19 cellular contexts compared by ENCODE assay signal in the genomic region with DNA sequence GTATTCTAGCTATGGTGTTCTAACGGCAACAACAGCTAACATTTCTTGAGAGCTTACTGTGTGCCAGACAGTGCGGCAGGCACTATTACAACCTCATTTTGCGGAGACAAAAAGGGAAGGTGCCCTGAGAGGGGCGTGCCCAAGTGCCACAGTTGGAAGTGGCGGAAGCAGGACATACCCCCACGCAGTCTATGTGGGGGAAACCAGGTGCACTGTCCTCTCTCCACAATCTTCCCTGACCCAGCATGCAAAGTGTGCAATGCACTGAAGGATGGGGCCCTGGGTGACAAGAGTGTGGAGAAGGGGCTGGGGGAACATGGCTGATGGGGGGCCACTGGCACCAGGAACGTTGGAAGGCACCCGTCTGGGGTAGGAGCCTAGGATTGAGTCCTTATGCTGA. TPM values are rescaled to one million over a fixed set of nuclear protein-coding genes. Genes with fewer than 3 reads are reported as not detected.
A peak's percentile ranks its signal among the peaks of the same experiment; 100 is the strongest.
DNase-seq lines count a peak whose midpoint lies in the region; ATAC-seq, FAIRE-seq and TF ChIP-seq lines count a peak whose summit lies in the region.
"Had no signal": no experiment of that assay in that cellular context is flagged by ENCODE, and none has a peak within 500 bp of the region (broad histone marks: within the 10 kb centered on the region; RNA-seq: fewer than 3 reads in every experiment).

No MANE protein-coding gene starts in this region.

- peaks cover 78% of the 10 kb centered on the region for H3K79me2 ChIP-seq in H9 (ENCODE audit: insufficient read depth, low read length)

- H4K20me1 ChIP-seq in H9 (ENCODE audit: control insufficient read depth, insufficient read depth, insufficient read length), result peaks cover 4% of the 10 kb centered on the region

- H3K4me3 ChIP-seq in gastroesophageal sphincter (no peak overlapping the region), sigmoid colon (no peak overlapping the region), BE2C (ENCODE audit: low read depth, low read length) (no peak overlapping the region)
- H3K4me3 ChIP-seq: dorsolateral prefrontal cortex had no signal

- H4K8ac ChIP-seq in H9 (replicated peaks; ENCODE audit: insufficient read length, low read depth, low read length), result no peak overlapping the region

- H3K27ac ChIP-seq in H9 (ENCODE audit: insufficient read length, low read depth, low read length) (no peak overlapping the region), gastroesophageal sphincter (peak overlapping the region in 3 of 4 donors; percentile 44 to 68 (median 53)), sigmoid colon (peak overlapping the region; percentile 12 to 67 (median 62))

- peaks cover 34% of the 10 kb centered on the region for H3K79me1 ChIP-seq in H9 (ENCODE audit: insufficient read depth, low read depth, low read length, poor library complexity, severe bottlenecking)

- no peak overlapping the region for H2BK15ac ChIP-seq in H9 (ENCODE audit: low read depth, low read length)

- H3K18ac ChIP-seq in H9 (ENCODE audit: insufficient read length, low read depth, low read length), result no peak overlapping the region

- peaks cover 28% of the 10 kb centered on the region for H3K36me3 Mint-ChIP-seq in T-helper 1 cell treated with Interleukin-12 subunit alpha and Interleukin-12 subunit beta and Interleukin-4 antibody, amounts not matched to agents 30 μg/mL and 1 μg/mL, for 36 hours (ENCODE audit: low read depth)
- H3K36me3 Mint-ChIP-seq in H9 (ENCODE audit: insufficient read depth in 1 of 3, low read depth in 3 of 3), result peaks cover 15 to 46% (median 21%) of the 10 kb centered on the region in 3 experiments

- H3K9me3 Mint-ChIP-seq in T-helper 1 cell treated with Interleukin-12 subunit alpha and Interleukin-12 subunit beta and Interleukin-4 antibody, amounts not matched to agents 30 μg/mL and 1 μg/mL, for 36 hours, result no peaks in the 10 kb centered on the region
- H3K9me3 Mint-ChIP-seq in H9, result no peaks in the 10 kb centered on the region
- H3K9me3 Mint-ChIP-seq: activated CD8-positive, alpha-beta T cell treated with anti-CD3 and anti-CD28 coated beads for 36 hours had no signal

- H2AK5ac ChIP-seq in H9 (ENCODE audit: insufficient read length, low read length), result no peak overlapping the region

- no peak overlapping the region for H3K4me3 Mint-ChIP-seq in T-helper 1 cell treated with Interleukin-12 subunit alpha and Interleukin-12 subunit beta and Interleukin-4 antibody, amounts not matched to agents 30 μg/mL and 1 μg/mL, for 36 hours
- H3K4me3 Mint-ChIP-seq in H9, result no peak overlapping the region
- H3K4me3 Mint-ChIP-seq: activated CD8-positive, alpha-beta T cell treated with anti-CD3 and anti-CD28 coated beads for 36 hours had no signal

- no peak overlapping the region for H2BK20ac ChIP-seq in H9 (ENCODE audit: low read depth, low read length, poor library complexity, severe bottlenecking)

- no peak overlapping the region for H3K9ac ChIP-seq in H9 (ENCODE audit: extremely low read depth, insufficient read length, low read length)
- H3K9ac ChIP-seq: SK-N-SH had no signal

- no peak for TF ChIP-seq CTCF in H9 (conservative IDR thresholded peaks at IDR 0.05)
- TF ChIP-seq CTCF in gastroesophageal sphincter (IDR thresholded peaks at IDR 0.05), result no peak
- no peak for TF ChIP-seq CTCF in sigmoid colon (IDR thresholded peaks at IDR 0.05)
- TF ChIP-seq CTCF in BE2C (IDR thresholded peaks at IDR 0.05; ENCODE audit: low read depth, low read length), result no peak

- H3K27me3 Mint-ChIP-seq in T-helper 1 cell treated with Interleukin-12 subunit alpha and Interleukin-12 subunit beta and Interleukin-4 antibody, amounts not matched to agents 30 μg/mL and 1 μg/mL, for 36 hours (ENCODE audit: low read depth), result no peaks in the 10 kb centered on the region
- H3K27me3 Mint-ChIP-seq in H9 (ENCODE audit: low read depth), result no peaks in the 10 kb centered on the region
- H3K27me3 Mint-ChIP-seq: activated CD8-positive, alpha-beta T cell treated with anti-CD3 and anti-CD28 coated beads for 36 hours had no signal

- no CpG with 5 or more reads among the region's 8 CpGs for WGBS in H9 (ENCODE audit: extremely low coverage, insufficient read length, low lambda C conversion rate)
- 60 to 62% methylated on average over 3 to 4 of the region's 8 CpGs for WGBS in gastroesophageal sphincter (ENCODE audit: low coverage in 1 of 2), 2 donors
- 91 to 93% methylated on average over 8 of the region's 8 CpGs for WGBS in sigmoid colon, 2 donors

- peak overlapping the region; percentile 34 for H3K27ac Mint-ChIP-seq in T-helper 1 cell treated with Interleukin-12 subunit alpha and Interleukin-12 subunit beta and Interleukin-4 antibody, amounts not matched to agents 30 μg/mL and 1 μg/mL, for 36 hours
- H3K27ac Mint-ChIP-seq in H9, result peak overlapping the region in 2 of 3 experiments; percentile 53 to 80; a peak in 2 of 7 replicates

- H2BK120ac ChIP-seq in H9 (ENCODE audit: low read depth, low read length, poor library complexity, severe bottlenecking), result no peak overlapping the region

- no peak overlapping the region for H3K4me2 ChIP-seq in H9 (ENCODE audit: insufficient read depth, insufficient read length, low read length)

- DNase-seq in T-helper 1 cell (no peak), H9 (no peak), sigmoid colon (no peak), urothelium cell line (ENCODE audit: low spot score) (no peak), BE2C (no peak)
- DNase-seq: 8988T; activated CD8-positive, alpha-beta T cell treated with anti-CD3 and anti-CD28 coated beads for 36 hours; activated gamma-delta T cell; dorsolateral prefrontal cortex; NCI-H2029 treated with DMSO at 0.1 percent for 48 hours; NCI-H526 treated with DMSO at 0.1 percent for 48 hours; SK-N-SH; substantia nigra had no signal

- H3K36me3 ChIP-seq in gastroesophageal sphincter (peaks cover 0 to 3% of the 10 kb centered on the region in 2 donors), sigmoid colon (no peaks in the 10 kb centered on the region), BE2C (peaks cover 42% of the 10 kb centered on the region)

- no peak overlapping the region; the same call in 1 of the 2 replicates for H3K14ac ChIP-seq in H9 (ENCODE audit: insufficient read depth, low read length)

- H3K4me1 ChIP-seq in H9 (ENCODE audit: insufficient read depth, low read length) (peaks cover 9% of the 10 kb centered on the region; the same call in 1 of the 2 replicates), gastroesophageal sphincter (peaks cover 0 to 91% (median 44%) of the 10 kb centered on the region in 3 donors), sigmoid colon (peaks cover 0 to 88% (median 66%) of the 10 kb centered on the region in 4 donors), BE2C (peaks cover 44% of the 10 kb centered on the region)

- H3K4me1 Mint-ChIP-seq in T-helper 1 cell treated with Interleukin-12 subunit alpha and Interleukin-12 subunit beta and Interleukin-4 antibody, amounts not matched to agents 30 μg/mL and 1 μg/mL, for 36 hours (ENCODE audit: low read depth), result peaks cover 69% of the 10 kb centered on the region
- H3K4me1 Mint-ChIP-seq in H9, result peaks cover 79 to 80% of the 10 kb centered on the region in 2 experiments

- no peak for ATAC-seq in gastroesophageal sphincter
- no peak for ATAC-seq in HG02981 (IDR thresholded peaks at IDR 0.05; ENCODE audit: unreplicated experiment)
- ATAC-seq: activated CD8-positive, alpha-beta T cell treated with anti-CD3 and anti-CD28 coated beads for 36 hours; esophagus mucosa had no signal

- no peak overlapping the region for H3T11ph ChIP-seq in H9 (ENCODE audit: low read length)

- H2BK12ac ChIP-seq in H9 (ENCODE audit: insufficient read length, low read depth, low read length), result no peak overlapping the region

- H3K27me3 ChIP-seq in H9 (ENCODE audit: insufficient read depth, low read length), result no peaks in the 10 kb centered on the region; the same call in 1 of the 2 replicates
- no peaks in the 10 kb centered on the region for H3K27me3 ChIP-seq in gastroesophageal sphincter
- H3K27me3 ChIP-seq in sigmoid colon, result no peaks in the 10 kb centered on the region
- no peaks in the 10 kb centered on the region for H3K27me3 ChIP-seq in BE2C
- H3K27me3 ChIP-seq: dorsolateral prefrontal cortex had no signal

- H3K23ac ChIP-seq in H9 (ENCODE audit: insufficient read length, low read depth, low read length), result no peak overlapping the region

- no peak overlapping the region for H3K4ac ChIP-seq in H9 (ENCODE audit: low read depth, low read length)

- H3K56ac ChIP-seq in H9 (ENCODE audit: insufficient read length, low read depth, low read length), result no peak overlapping the region

- no peaks in the 10 kb centered on the region for H3K9me3 ChIP-seq in H9 (ENCODE audit: control insufficient read depth, low read depth, low read length)
- no peaks in the 10 kb centered on the region for H3K9me3 ChIP-seq in gastroesophageal sphincter
- no peaks in the 10 kb centered on the region for H3K9me3 ChIP-seq in sigmoid colon
- no peaks in the 10 kb centered on the region for H3K9me3 ChIP-seq in BE2C
- H3K9me3 ChIP-seq: SK-N-SH had no signal

- FAIRE-seq in urothelium cell line (lab: Jason Lieb, UNC), result no peak
- FAIRE-seq: H1, TTC549 had no signal

- H4K91ac ChIP-seq in H9 (ENCODE audit: insufficient read length, low read depth, low read length), result no peak overlapping the region

- no peak overlapping the region for H2BK5ac ChIP-seq in H9 (ENCODE audit: insufficient read length, low read length)

- peaks cover 3% of the 10 kb centered on the region for H3K23me2 ChIP-seq in H9 (ENCODE audit: insufficient read length, low read depth, low read length, poor library complexity, severe bottlenecking)

- TF ChIP-seq EP300 in gastroesophageal sphincter (IDR thresholded peaks at IDR 0.05) (no peak), sigmoid colon (IDR thresholded peaks at IDR 0.05) (no peak)

- no peak overlapping the region for H2AFZ ChIP-seq in H9 (ENCODE audit: low read length)

- intact Hi-C loops in sigmoid colon (cut with DNase I), result loop anchor here (2.0 kb wide), 1 partner anchor 17 kb away; no protein-coding TSS in a partner anchor

- no peak overlapping the region for H4K5ac ChIP-seq in H9 (ENCODE audit: insufficient read length, low read depth, low read length)

- TF ChIP-seq POLR2A in gastroesophageal sphincter (IDR thresholded peaks at IDR 0.05) (no peak), sigmoid colon (IDR thresholded peaks at IDR 0.05) (no peak)

RNA-seq across cellular contexts. Expression of gene ANP32A, which starts 8.6 kb away (rescaled TPM):
- total RNA-seq in H9 (2021) (318 and 322 TPM in 2 replicates), gastroesophageal sphincter (10 to 100 TPM; 42.4 to 75.0 (median 55.6) TPM), sigmoid colon (10 to 100 TPM; 37.6 to 71.2 (median 58.9) TPM)
- 100 to 1,000 TPM in 1 of 3 donors, 10 to 100 TPM in 2; 67.3 to 152 (median 82.1) TPM for polyA plus RNA-seq in sigmoid colon
- 347 TPM for polyA plus RNA-seq in BE2C (2012; ENCODE audit: insufficient read depth, insufficient read length, low read depth)
